ENCODE assay signal across 8 cellular contexts in the genomic region with DNA sequence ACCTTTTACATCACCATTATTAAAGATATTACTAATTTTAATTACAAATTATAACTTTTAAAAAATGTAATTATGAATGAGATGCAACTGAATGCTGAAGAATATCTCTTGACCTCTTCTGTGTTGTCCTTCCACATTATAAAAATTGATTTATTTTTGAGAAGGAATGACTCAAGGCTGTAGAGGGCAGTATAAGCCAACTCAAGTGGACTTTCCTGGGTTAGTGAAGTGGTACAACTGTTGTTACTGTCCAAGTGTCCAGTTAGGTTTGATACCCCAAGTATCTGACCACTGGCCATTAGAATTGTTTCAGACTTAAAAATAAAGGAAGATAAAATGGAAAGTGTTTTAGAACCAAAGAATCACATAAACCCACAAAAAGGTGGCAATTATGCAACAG. TPM values are rescaled to one million over a fixed set of nuclear protein-coding genes. Genes with fewer than 3 reads are reported as not detected.
DNase-seq lines count a peak whose midpoint lies in the region; ATAC-seq and TF ChIP-seq lines count a peak whose summit lies in the region.

No MANE protein-coding gene starts in this region.

- no peak for TF ChIP-seq POLR2A in upper lobe of left lung (IDR thresholded peaks at IDR 0.05)

- no peaks in the 10 kb centered on the region for H3K27me3 Mint-ChIP-seq in CD14-positive monocyte (ENCODE audit: low read depth in 3 of 3)

- H3K27ac ChIP-seq in hepatocyte (no peak overlapping the region), upper lobe of left lung (no peak overlapping the region)
- no peak overlapping the region for H3K27ac ChIP-seq in effector memory CD4-positive, alpha-beta T cell (ENCODE audit: insufficient read depth, low read length, poor library complexity, severe bottlenecking)

- H3K79me2 ChIP-seq in hepatocyte, result peaks cover 15% of the 10 kb centered on the region

- no peaks in the 10 kb centered on the region for H3K9me3 ChIP-seq in hepatocyte (ENCODE audit: low read depth)
- H3K9me3 ChIP-seq in upper lobe of left lung, result no peaks in the 10 kb centered on the region
- no peaks in the 10 kb centered on the region for H3K9me3 ChIP-seq in effector memory CD4-positive, alpha-beta T cell (ENCODE audit: control insufficient read depth, low read length)

- no peak overlapping the region for H3K4me2 ChIP-seq in hepatocyte

- H3K9me2 ChIP-seq in hepatocyte (replicated peaks; ENCODE audit: insufficient read depth), result no peaks in the 10 kb centered on the region

- ATAC-seq in GM18909 (IDR thresholded peaks at IDR 0.05; ENCODE audit: poor library complexity, unreplicated experiment) (peak; percentile 69), upper lobe of left lung (ENCODE audit: low FRiP score in 2 of 2) (peak in 1 of 2 donors; percentile 74)

- intact Hi-C loops in CD14-positive monocyte (cut with micrococcal nuclease), result loop anchor here in 1 of 2 donors (10.0 kb wide), 1 partner anchor 170 kb away; no protein-coding TSS in a partner anchor

- H3K4me1 ChIP-seq in hepatocyte (ENCODE audit: insufficient read depth) (no peaks in the 10 kb centered on the region), upper lobe of left lung (peaks cover 0 to 5% (median 2%) of the 10 kb centered on the region in 4 donors)
- no peaks in the 10 kb centered on the region for H3K4me1 ChIP-seq in effector memory CD4-positive, alpha-beta T cell (ENCODE audit: control insufficient read depth, insufficient read depth, low read length, poor library complexity, severe bottlenecking)

- TF ChIP-seq EP300 in upper lobe of left lung (IDR thresholded peaks at IDR 0.05), result no peak

- no peaks in the 10 kb centered on the region for H3K9me3 Mint-ChIP-seq in CD14-positive monocyte

- no peaks in the 10 kb centered on the region for H3K36me3 ChIP-seq in hepatocyte (replicated peaks; ENCODE audit: insufficient read depth, low read depth)
- H3K36me3 ChIP-seq in upper lobe of left lung, result no peaks in the 10 kb centered on the region
- no peaks in the 10 kb centered on the region for H3K36me3 ChIP-seq in effector memory CD4-positive, alpha-beta T cell (ENCODE audit: control insufficient read depth, insufficient read depth, low read length)

- peak; percentile 61 for TF ChIP-seq CTCF in CD14-positive monocyte (IDR thresholded peaks at IDR 0.05)
- peak; percentile 36; the same call in 1 of the 2 replicates for TF ChIP-seq CTCF in WI38 (IDR thresholded peaks at IDR 0.05; ENCODE audit: low read depth, low read length)
- peak; percentile 57 for TF ChIP-seq CTCF in hepatocyte (IDR thresholded peaks at IDR 0.05; ENCODE audit: poor library complexity)
- TF ChIP-seq CTCF in upper lobe of left lung (IDR thresholded peaks at IDR 0.05), result peak; percentile 19 to 54 (median 46)

- H2AFZ ChIP-seq in hepatocyte, result no peak overlapping the region

- H3K27me3 ChIP-seq in hepatocyte, result no peaks in the 10 kb centered on the region
- no peaks in the 10 kb centered on the region for H3K27me3 ChIP-seq in upper lobe of left lung
- H3K27me3 ChIP-seq in effector memory CD4-positive, alpha-beta T cell (replicated peaks; ENCODE audit: control insufficient read depth, insufficient read depth, low read length, poor library complexity, severe bottlenecking), result no peaks in the 10 kb centered on the region

- H3K4me3 ChIP-seq in WI38 (ENCODE audit: low read depth, low read length), result no peak overlapping the region
- H3K4me3 ChIP-seq in hepatocyte, result no peak overlapping the region
- no peak overlapping the region for H3K4me3 ChIP-seq in upper lobe of left lung
- no peak overlapping the region for H3K4me3 ChIP-seq in effector memory CD4-positive, alpha-beta T cell (ENCODE audit: insufficient read depth, low read depth, low read length, poor library complexity, severe bottlenecking)

- peaks cover 5% of the 10 kb centered on the region for H4K20me1 ChIP-seq in hepatocyte (ENCODE audit: insufficient read depth, poor library complexity, severe bottlenecking)

- H3K4me3 Mint-ChIP-seq in CD14-positive monocyte, result no peak overlapping the region

- peaks cover 2% of the 10 kb centered on the region for H3K4me1 Mint-ChIP-seq in CD14-positive monocyte

- DNase-seq in CD14-positive monocyte (ENCODE audit: low spot score) (no peak), HuH-7 (ENCODE audit: low spot score) (peak; percentile 30), hepatocyte (ENCODE audit: low spot score) (peak; percentile 26), upper lobe of left lung (no peak)
- no peak for DNase-seq in stimulated activated CD8-positive, alpha-beta memory T cell treated with anti-CD3 and anti-CD28 coated beads, Interleukin-4, amount 100 ng/mL, for 48 hours
- no peak for DNase-seq in effector memory CD4-positive, alpha-beta T cell

- H3K36me3 Mint-ChIP-seq in CD14-positive monocyte, result peaks cover 0 to 3% of the 10 kb centered on the region in 2 donors

- H3K27ac Mint-ChIP-seq in CD14-positive monocyte, result no peak overlapping the region

RNA-seq across cellular contexts. Expression of a gene that starts 51.9 kb away (rescaled TPM):
- polyA plus RNA-seq in CD14-positive monocyte, result 10 to 100 TPM; 16.6 to 25.1 TPM
- total RNA-seq in hepatocyte, result 63.7 and 69.0 TPM in 2 replicates
- 75.2 and 92.6 TPM in 2 replicates for polyA plus RNA-seq in hepatocyte
- 10 to 100 TPM; 35.0 to 65.0 (median 42.8) TPM for total RNA-seq in upper lobe of left lung

Comparison
In these comparisons a context has a peak if more than half of its experiments do, and no peak if none do; other contexts are left out.
1. DNase-seq: peak in HuH-7 (single experiment) and hepatocyte (single experiment); none in CD14-positive monocyte (single experiment), upper lobe of left lung (0 of 2), stimulated activated CD8-positive, alpha-beta memory T cell treated with anti-CD3 and anti-CD28 coated beads, Interleukin-4, amount 100 ng/mL, for 48 hours (single experiment) and effector memory CD4-positive, alpha-beta T cell (0 of 3).
2. Peak in every context shown above with its lines, with median percentiles within 50 percentile points of each other: CTCF ChIP-seq.